In the genomic region with DNA sequence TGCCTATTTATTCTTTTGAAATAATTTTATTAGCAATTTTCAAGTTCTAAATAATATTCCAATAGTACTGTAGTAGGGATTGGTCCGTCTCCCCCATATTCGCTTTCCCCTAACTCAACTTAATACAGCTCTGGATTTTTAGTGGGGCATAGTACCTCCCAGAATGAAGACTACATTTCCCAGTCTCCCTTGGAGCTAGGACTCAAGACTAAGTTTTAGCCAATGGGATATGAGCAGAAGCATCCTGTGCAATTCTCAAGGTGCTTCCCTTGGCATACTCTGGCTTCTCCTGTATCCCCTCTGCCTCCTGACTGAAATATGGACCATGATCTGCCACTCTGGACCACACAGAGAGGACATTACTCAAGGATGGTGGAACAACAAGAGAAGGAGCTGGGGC, we compare ENCODE assay signal across 21 cellular contexts. TPM values are rescaled to one million over a fixed set of nuclear protein-coding genes. Genes with fewer than 3 reads are reported as not detected.
DNase-seq lines count a peak whose midpoint lies in the region; ATAC-seq, FAIRE-seq and TF ChIP-seq lines count a peak whose summit lies in the region.
"Had no signal": no experiment of that assay in that cellular context is flagged by ENCODE, and none has a peak within 500 bp of the region (broad histone marks: within the 10 kb centered on the region; RNA-seq: fewer than 3 reads in every experiment).

No MANE protein-coding gene starts in this region.

- no peak for TF ChIP-seq RAD21 in H1 (IDR thresholded peaks at IDR 0.05 in 1 of 2, conservative IDR thresholded peaks at IDR 0.05 in 1 of 2; ENCODE audit: low read depth in 2 of 2, low read length in 2 of 2)

- H3K79me2 ChIP-seq in OCI-LY3 (ENCODE audit: low read length) (peaks cover 75% of the 10 kb centered on the region), H1 (ENCODE audit: control insufficient read depth in 1 of 2, insufficient read depth in 2 of 2, low read length in 2 of 2) (no peaks in the 10 kb centered on the region)

- H2BK15ac ChIP-seq in H1 (ENCODE audit: low read length): no peak overlapping the region

- TF ChIP-seq CTCF in OCI-LY3 (IDR thresholded peaks at IDR 0.05; ENCODE audit: low read depth, low read length): no peak
- no peak for TF ChIP-seq CTCF in H1 (IDR thresholded peaks at IDR 0.05; ENCODE audit: control extremely low read depth in 1 of 3, insufficient read depth in 1 of 3, low read depth in 1 of 3, low read length in 3 of 3)
- TF ChIP-seq CTCF in HFFc6 (IDR thresholded peaks at IDR 0.05): no peak

- CTCF ChIA-PET in CD4-positive, alpha-beta memory T cell (lab: Charles Lee; ENCODE audit: partially characterized antibody): interaction anchor here (1.6 to 8.6 kb wide), 5 partner anchors 11 to 216 kb away, joined by 4 to 76 read pairs (median 15); partner anchors contain the start of gene ST3GAL5
- CTCF ChIA-PET in H1 (lab: Charles Lee; ENCODE audit: partially characterized antibody): interaction anchor here (1.2 to 2.0 kb wide), 3 partner anchors 9 to 37 kb away, joined by 4 to 5 read pairs (median 5); no protein-coding TSS in a partner anchor

- H3K23me2 ChIP-seq in H1 (ENCODE audit: low read depth, low read length): no peaks in the 10 kb centered on the region

- H3K9me3 ChIP-seq in CD4-positive, alpha-beta memory T cell (ENCODE audit: control insufficient read depth in 1 of 2, low read length in 2 of 2): no peaks in the 10 kb centered on the region
- no peaks in the 10 kb centered on the region for H3K9me3 ChIP-seq in OCI-LY3 (ENCODE audit: insufficient read depth, low read length)
- H3K9me3 ChIP-seq in H1 (ENCODE audit: insufficient read depth in 2 of 2, low read depth in 1 of 2, low read length in 1 of 2): no peaks in the 10 kb centered on the region
- H3K9me3 ChIP-seq: BE2C, Caco-2 had no signal

- peak overlapping the region in 5 of 7 donors; percentile 36 to 79 (median 58) for H3K27ac Mint-ChIP-seq in CD4-positive, alpha-beta memory T cell
- peak overlapping the region; percentile 16 for H3K27ac Mint-ChIP-seq in stimulated activated effector memory CD8-positive, alpha-beta T cell treated with anti-CD3 and anti-CD28 coated beads, Interleukin-12 subunit alpha, Interleukin-12 subunit beta, amount 100 ng/mL, for 72 hours
- no peak overlapping the region for H3K27ac Mint-ChIP-seq in activated T-helper 1 cell treated with anti-CD3 and anti-CD28 coated beads, Interleukin-12 subunit alpha, Interleukin-12 subunit beta, Interleukin-2, Interleukin-4 antibody, amounts not matched to agents 30 ng/mL and 10 ng/mL and 1 ng/mL, durations not matched to agents 14 hours and 24 hours and 36 hours
- H3K27ac Mint-ChIP-seq in HFFc6: no peak overlapping the region

- no peaks in the 10 kb centered on the region for H3K36me3 ChIP-seq in CD4-positive, alpha-beta memory T cell (ENCODE audit: insufficient read depth, low read length)
- H3K36me3 ChIP-seq in OCI-LY3 (replicated peaks; ENCODE audit: low read depth, low read length) (peaks cover 48% of the 10 kb centered on the region), H1 (ENCODE audit: control insufficient read depth in 2 of 4, insufficient read depth in 4 of 4, low read length in 3 of 4) (no peaks in the 10 kb centered on the region)
- H3K36me3 ChIP-seq: BE2C had no signal

- H3K4me1 Mint-ChIP-seq in CD4-positive, alpha-beta memory T cell: peaks cover 51 to 89% (median 67%) of the 10 kb centered on the region in 4 donors
- H3K4me1 Mint-ChIP-seq in stimulated activated effector memory CD8-positive, alpha-beta T cell treated with anti-CD3 and anti-CD28 coated beads, Interleukin-12 subunit alpha, Interleukin-12 subunit beta, amount 100 ng/mL, for 72 hours: peaks cover 59% of the 10 kb centered on the region
- peaks cover 58% of the 10 kb centered on the region for H3K4me1 Mint-ChIP-seq in activated T-helper 1 cell treated with anti-CD3 and anti-CD28 coated beads, Interleukin-12 subunit alpha, Interleukin-12 subunit beta, Interleukin-2, Interleukin-4 antibody, amounts not matched to agents 30 ng/mL and 10 ng/mL and 1 ng/mL, durations not matched to agents 14 hours and 24 hours and 36 hours (ENCODE audit: low read depth)
- H3K4me1 Mint-ChIP-seq in HFFc6 (ENCODE audit: low read depth): peaks cover 9% of the 10 kb centered on the region

- H3K36me3 Mint-ChIP-seq in CD4-positive, alpha-beta memory T cell: peaks cover 22 to 31% of the 10 kb centered on the region in 2 donors
- H3K36me3 Mint-ChIP-seq in stimulated activated effector memory CD8-positive, alpha-beta T cell treated with anti-CD3 and anti-CD28 coated beads, Interleukin-12 subunit alpha, Interleukin-12 subunit beta, amount 100 ng/mL, for 72 hours: peaks cover 31% of the 10 kb centered on the region
- H3K36me3 Mint-ChIP-seq in activated T-helper 1 cell treated with anti-CD3 and anti-CD28 coated beads, Interleukin-12 subunit alpha, Interleukin-12 subunit beta, Interleukin-2, Interleukin-4 antibody, amounts not matched to agents 30 ng/mL and 10 ng/mL and 1 ng/mL, durations not matched to agents 14 hours and 24 hours and 36 hours (ENCODE audit: low read depth): peaks cover 39% of the 10 kb centered on the region
- H3K36me3 Mint-ChIP-seq in HFFc6 (ENCODE audit: low read depth): peaks cover 9% of the 10 kb centered on the region; the same call in 1 of the 2 replicates

- H3K56ac ChIP-seq in H1 (replicated peaks; ENCODE audit: insufficient read length, low read depth, low read length): no peak overlapping the region

- H2AK5ac ChIP-seq in H1 (ENCODE audit: low read depth, low read length): no peak overlapping the region

- no peak for FAIRE-seq in H1 (lab: Jason Lieb, UNC)
- FAIRE-seq: A204.1 had no signal

- no peak overlapping the region for H3K23ac ChIP-seq in H1 (ENCODE audit: insufficient read length)

- intact Hi-C loops in CD4-positive, alpha-beta memory T cell (cut with micrococcal nuclease): no loop called here
- intact Hi-C loops in activated T-helper 1 cell treated with anti-CD3 and anti-CD28 coated beads, Interleukin-12 subunit alpha, Interleukin-12 subunit beta, Interleukin-2, Interleukin-4 antibody, amounts not matched to agents 30 ng/mL and 10 ng/mL and 1 ng/mL, durations not matched to agents 14 hours and 24 hours and 36 hours (cut with micrococcal nuclease): loop anchor here (1.0 to 2.0 kb wide), 4 partner anchors 10 to 174 kb away; no protein-coding TSS in a partner anchor

- H2BK12ac ChIP-seq in H1 (ENCODE audit: low read depth, low read length): no peak overlapping the region

- H3K79me1 ChIP-seq in H1 (ENCODE audit: low read depth, low read length): no peaks in the 10 kb centered on the region

- peaks cover 57% of the 10 kb centered on the region for H3K4me1 ChIP-seq in CD4-positive, alpha-beta memory T cell (ENCODE audit: insufficient read depth, low read length)
- H3K4me1 ChIP-seq in OCI-LY3 (ENCODE audit: low read length) (peaks cover 82% of the 10 kb centered on the region), H1 (replicated peaks in 1 of 4; ENCODE audit: control insufficient read depth in 3 of 4, insufficient read depth in 4 of 4, low read length in 3 of 4) (peaks cover 0 to 2% (median 0%) of the 10 kb centered on the region in 4 experiments; a peak in 1 of 7 replicates)
- H3K4me1 ChIP-seq: BE2C, Caco-2 had no signal

- H3K4me3 ChIP-seq in CD4-positive, alpha-beta memory T cell (ENCODE audit: low read length in 2 of 2): no peak overlapping the region
- H3K4me3 ChIP-seq in OCI-LY3 (ENCODE audit: low read length): no peak overlapping the region
- H3K4me3 ChIP-seq in H1 (ENCODE audit: extremely low read depth in 1 of 4, insufficient read depth in 2 of 4, low read depth in 3 of 4, low read length in 4 of 4): no peak overlapping the region
- H3K4me3 ChIP-seq: GM12878 had no signal

- no peak overlapping the region for H3K4ac ChIP-seq in H1 (replicated peaks; ENCODE audit: insufficient read length, low read depth, low read length)

- H4K20me1 ChIP-seq in OCI-LY3 (ENCODE audit: insufficient read depth, low read length) (no peaks in the 10 kb centered on the region), H1 (replicated peaks in 1 of 2; ENCODE audit: control insufficient read depth in 1 of 2, insufficient read depth in 2 of 2, low read length in 2 of 2) (no peaks in the 10 kb centered on the region)

- WGBS in H1 (ENCODE audit: extremely low coverage in 1 of 2, insufficient coverage in 1 of 2, insufficient read length in 1 of 2, insufficient replicate concordance in 2 of 2, low coverage in 1 of 2, low lambda C conversion rate in 2 of 2, missing lambda C conversion rate in 1 of 2), 2 experiments: 87% methylated on average over 2 of the region's 2 CpGs; no CpG with 5 or more reads in 1 of the 2 experiments

- H3K9me3 Mint-ChIP-seq in CD4-positive, alpha-beta memory T cell: no peaks in the 10 kb centered on the region
- H3K9me3 Mint-ChIP-seq in stimulated activated effector memory CD8-positive, alpha-beta T cell treated with anti-CD3 and anti-CD28 coated beads, Interleukin-12 subunit alpha, Interleukin-12 subunit beta, amount 100 ng/mL, for 72 hours: no peaks in the 10 kb centered on the region
- no peaks in the 10 kb centered on the region for H3K9me3 Mint-ChIP-seq in activated T-helper 1 cell treated with anti-CD3 and anti-CD28 coated beads, Interleukin-12 subunit alpha, Interleukin-12 subunit beta, Interleukin-2, Interleukin-4 antibody, amounts not matched to agents 30 ng/mL and 10 ng/mL and 1 ng/mL, durations not matched to agents 14 hours and 24 hours and 36 hours
- no peaks in the 10 kb centered on the region for H3K9me3 Mint-ChIP-seq in HFFc6

- H3K4me2 ChIP-seq in OCI-LY3 (ENCODE audit: low read length) (peak overlapping the region; percentile 43), H1 (ENCODE audit: insufficient read depth in 1 of 2, low read depth in 2 of 2, low read length in 2 of 2) (no peak overlapping the region)

- no peak for DNase-seq in CD4-positive, alpha-beta memory T cell
- DNase-seq in H1 (ENCODE audit: low read depth in 1 of 2, low spot score in 2 of 2) (no peak), HFFc6 (no peak)
- no peak for DNase-seq in stimulated activated effector memory CD8-positive, alpha-beta T cell treated with anti-CD3 and anti-CD28 coated beads, Interleukin-12 subunit alpha, Interleukin-12 subunit beta, amount 100 ng/mL, for 72 hours (ENCODE audit: low spot score in 2 of 2)
- no peak for DNase-seq in activated T-helper 1 cell treated with anti-CD3 and anti-CD28 coated beads, Interleukin-12 subunit alpha, Interleukin-12 subunit beta, Interleukin-2, Interleukin-4 antibody, amounts not matched to agents 30 ng/mL and 10 ng/mL and 1 ng/mL, durations not matched to agents 14 hours and 24 hours and 36 hours (ENCODE audit: low spot score)
- DNase-seq in effector CD8-positive, alpha-beta T cell (lab: John Stamatoyannopoulos, UW): no peak
- DNase-seq: BE2C, Caco-2, DMS 273 treated with DMSO at 0.1 percent for 48 hours, DND-41, H7, Karpas-422, NCI-H1694 treated with DMSO at 0.1 percent for 48 hours, NCI-H446, NCI-H526, PC-3, Right ventricle myocardium superior had no signal

- no peak for TF ChIP-seq EP300 in H1 (IDR thresholded peaks at IDR 0.05; ENCODE audit: borderline replicate concordance in 1 of 2, low read depth in 2 of 2, low read length in 2 of 2)

- no peaks in the 10 kb centered on the region for H3K27me3 ChIP-seq in CD4-positive, alpha-beta memory T cell (ENCODE audit: insufficient read depth, low read length)
- no peaks in the 10 kb centered on the region for H3K27me3 ChIP-seq in OCI-LY3 (ENCODE audit: low read depth, low read length)
- H3K27me3 ChIP-seq in H1 (replicated peaks in 1 of 4; ENCODE audit: control insufficient read depth in 3 of 4, extremely low read depth in 1 of 4, insufficient read depth in 3 of 4, low read length in 3 of 4): no peaks in the 10 kb centered on the region
- H3K27me3 ChIP-seq: BE2C had no signal

- H3K27me3 Mint-ChIP-seq in CD4-positive, alpha-beta memory T cell: no peaks in the 10 kb centered on the region
- H3K27me3 Mint-ChIP-seq in activated T-helper 1 cell treated with anti-CD3 and anti-CD28 coated beads, Interleukin-12 subunit alpha, Interleukin-12 subunit beta, Interleukin-2, Interleukin-4 antibody, amounts not matched to agents 30 ng/mL and 10 ng/mL and 1 ng/mL, durations not matched to agents 14 hours and 24 hours and 36 hours (ENCODE audit: insufficient read depth): no peaks in the 10 kb centered on the region
- H3K27me3 Mint-ChIP-seq in HFFc6 (ENCODE audit: insufficient read depth): peaks cover 2% of the 10 kb centered on the region

- H4K5ac ChIP-seq in H1 (ENCODE audit: insufficient read length, low read depth, low read length): no peak overlapping the region

- TF ChIP-seq POLR2A in H1 (IDR thresholded peaks at IDR 0.05; ENCODE audit: control extremely low read depth in 1 of 2, low read depth in 2 of 2, low read length in 2 of 2): no peak

- H3K18ac ChIP-seq in H1 (ENCODE audit: extremely low read depth, low read length): no peak overlapping the region

- H4K91ac ChIP-seq in H1 (replicated peaks; ENCODE audit: insufficient read length, low read length): no peak overlapping the region

- no peak overlapping the region for H2BK5ac ChIP-seq in H1 (ENCODE audit: low read depth, low read length)

- no peak overlapping the region for H2AFZ ChIP-seq in OCI-LY3 (ENCODE audit: low read depth, low read length)
- H2AFZ ChIP-seq in H1 (ENCODE audit: low read length): no peak overlapping the region

- no peak for ATAC-seq in stimulated activated effector memory CD8-positive, alpha-beta T cell treated with anti-CD3 and anti-CD28 coated beads, Interleukin-12 subunit alpha, Interleukin-12 subunit beta, amount 100 ng/mL, for 72 hours
- ATAC-seq: PC-3 had no signal

- H3K14ac ChIP-seq in H1 (ENCODE audit: insufficient read length): no peak overlapping the region

- no peak overlapping the region for H3K4me3 Mint-ChIP-seq in CD4-positive, alpha-beta memory T cell
- H3K4me3 Mint-ChIP-seq in stimulated activated effector memory CD8-positive, alpha-beta T cell treated with anti-CD3 and anti-CD28 coated beads, Interleukin-12 subunit alpha, Interleukin-12 subunit beta, amount 100 ng/mL, for 72 hours: no peak overlapping the region
- no peak overlapping the region for H3K4me3 Mint-ChIP-seq in activated T-helper 1 cell treated with anti-CD3 and anti-CD28 coated beads, Interleukin-12 subunit alpha, Interleukin-12 subunit beta, Interleukin-2, Interleukin-4 antibody, amounts not matched to agents 30 ng/mL and 10 ng/mL and 1 ng/mL, durations not matched to agents 14 hours and 24 hours and 36 hours
- H3K4me3 Mint-ChIP-seq in HFFc6: no peak overlapping the region

- POLR2A ChIA-PET in CD4-positive, alpha-beta memory T cell (lab: Charles Lee; ENCODE audit: partially characterized antibody): interaction anchor here (1.0 to 5.5 kb wide), 5 partner anchors 12 to 241 kb away, joined by 3 to 61 read pairs (median 7); partner anchors contain the start of genes POLR1A, PTCD3 and ST3GAL5
- POLR2A ChIA-PET in H1 (lab: Charles Lee; ENCODE audit: partially characterized antibody): no interaction called here

- H4K8ac ChIP-seq in H1 (ENCODE audit: extremely low read depth, insufficient read depth, low read length): no peak overlapping the region

- H2BK20ac ChIP-seq in H1 (ENCODE audit: low read length): no peak overlapping the region

- no peak overlapping the region for H2BK120ac ChIP-seq in H1 (replicated peaks; ENCODE audit: low read depth, low read length)

- H3K9ac ChIP-seq in OCI-LY3 (ENCODE audit: low read length) (peak overlapping the region; percentile 10; the same call in 1 of the 2 replicates), H1 (replicated peaks in 1 of 4; ENCODE audit: extremely low read depth in 1 of 4, low read depth in 3 of 4, low read length in 3 of 4) (no peak overlapping the region)

- no peak overlapping the region for H3K27ac ChIP-seq in CD4-positive, alpha-beta memory T cell (ENCODE audit: low read depth, low read length)
- H3K27ac ChIP-seq in OCI-LY3 (ENCODE audit: low read length) (peak overlapping the region; percentile 94), H1 (ENCODE audit: low read depth, low read length) (no peak overlapping the region)
- H3K27ac ChIP-seq: HL-60 had no signal

RNA-seq across cellular contexts. Expression of gene ST3GAL5, which starts 24.1 kb away (rescaled TPM):
- total RNA-seq in CD4-positive, alpha-beta memory T cell: 10 to 100 TPM; 37.1 to 41.7 TPM
- polyA plus RNA-seq in CD4-positive, alpha-beta memory T cell: 10 to 100 TPM in 1 of 2 donors, 1 to 10 TPM in 1; 8.0 to 13.3 TPM
- 3.0 and 4.5 TPM in 2 replicates for total RNA-seq in H1 (2021; fragmentation: NEBNext Ultra II Directional; extraction: Animal tissue kit (Norgen Biotek cat#: 25700))
- 1.6 and 1.9 TPM in 2 replicates for polyA plus RNA-seq in H1 (2011; rRNA removed)
- 2.4 TPM for polyA plus RNA-seq in H1 (2011; cell fraction: cytosol; rRNA removed)
- 1.8 TPM for polyA plus RNA-seq in H1 (2011; cell fraction: nucleus; rRNA removed)
- polyA plus RNA-seq in H1 (2012, experiment 1 of 2): 2.3 to 3.2 TPM (median 2.6 TPM) in 4 replicates
- polyA plus RNA-seq in H1 (2012, experiment 2 of 2): 1.3 TPM
- 3.6 TPM for polyA plus RNA-seq in H1 (2013, experiment 1 of 2)
- polyA plus RNA-seq in H1 (2013, experiment 2 of 2): 3.3 TPM
- polyA minus RNA-seq in H1 (2011; rRNA and poly(A)+ RNA removed): 4.4 and 6.3 TPM in 2 replicates
- 2.9 TPM for polyA minus RNA-seq in H1 (2011; cell fraction: cytosol; rRNA and poly(A)+ RNA removed)
- polyA minus RNA-seq in H1 (2011; cell fraction: nucleus; rRNA and poly(A)+ RNA removed): 8.2 TPM
- total RNA-seq in activated T-helper 1 cell treated with anti-CD3 and anti-CD28 coated beads, Interleukin-12 subunit alpha, Interleukin-12 subunit beta, Interleukin-2, Interleukin-4 antibody, amounts not matched to agents 30 ng/mL and 10 ng/mL and 1 ng/mL, durations not matched to agents 14 hours and 24 hours and 36 hours: 17.4 and 18.9 TPM in 2 replicates
- total RNA-seq in HFFc6 (2021; fragmentation: NEBNext Ultra II Directional; extraction: Animal tissue kit (Norgen Biotek cat#: 25700)): 10 to 100 TPM; 12.7 to 17.4 (median 15.2) TPM

Comparison
In these comparisons a context has a peak if more than half of its experiments do, and no peak if none do; other contexts are left out.
1. H3K27ac Mint-ChIP-seq: peak in CD4-positive, alpha-beta memory T cell (5 of 7) and stimulated activated effector memory CD8-positive, alpha-beta T cell treated with anti-CD3 and anti-CD28 coated beads, Interleukin-12 subunit alpha, Interleukin-12 subunit beta, amount 100 ng/mL, for 72 hours (single experiment); none in activated T-helper 1 cell treated with anti-CD3 and anti-CD28 coated beads, Interleukin-12 subunit alpha, Interleukin-12 subunit beta, Interleukin-2, Interleukin-4 antibody, amounts not matched to agents 30 ng/mL and 10 ng/mL and 1 ng/mL, durations not matched to agents 14 hours and 24 hours and 36 hours (single experiment) and HFFc6 (single experiment).